18 cellular contexts compared by ENCODE assay signal in the genomic region with DNA sequence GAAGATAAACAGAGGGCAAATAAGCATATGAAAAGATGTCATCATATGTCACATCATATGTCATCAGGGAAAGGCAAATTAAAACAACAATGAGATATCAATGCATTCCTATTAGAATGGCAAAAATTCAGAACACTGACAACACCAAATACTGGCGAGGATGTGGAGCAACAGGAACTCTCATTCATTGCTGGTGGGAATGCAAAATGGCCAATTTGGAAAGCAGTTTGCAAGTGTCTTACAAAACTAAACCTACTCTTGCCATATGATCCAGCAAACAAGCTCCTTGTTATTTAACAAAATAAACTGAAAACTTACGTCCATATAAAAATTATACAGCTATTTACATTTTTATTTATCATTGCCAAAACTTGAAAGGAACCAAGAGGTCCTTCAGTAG. TPM values are rescaled to one million over a fixed set of nuclear protein-coding genes. Genes with fewer than 3 reads are reported as not detected.
DNase-seq lines count a peak whose midpoint lies in the region; ATAC-seq, FAIRE-seq and TF ChIP-seq lines count a peak whose summit lies in the region.
"Had no signal": no experiment of that assay in that cellular context is flagged by ENCODE, and none has a peak within 500 bp of the region (broad histone marks: within the 10 kb centered on the region; RNA-seq: fewer than 3 reads in every experiment).

No MANE protein-coding gene starts in this region.

- H3K4me3 Mint-ChIP-seq in memory B cell, result no peak overlapping the region
- no peak overlapping the region for H3K4me3 Mint-ChIP-seq in CD8-positive, alpha-beta T cell
- H3K4me3 Mint-ChIP-seq: CD4-positive, alpha-beta memory T cell had no signal

- no peaks in the 10 kb centered on the region for H3K9me1 ChIP-seq in K562 (ENCODE audit: control insufficient read depth, insufficient read depth, low read length)

- peaks cover 6% of the 10 kb centered on the region; the same call in 1 of the 2 replicates for H3K36me3 ChIP-seq in ACC112 (ENCODE audit: insufficient read depth, low read length)
- no peaks in the 10 kb centered on the region for H3K36me3 ChIP-seq in K562 (ENCODE audit: control insufficient read depth, insufficient read depth, low read length)
- H3K36me3 ChIP-seq in testis (ENCODE audit: low read depth, missing control alignments), result no peaks in the 10 kb centered on the region
- no peaks in the 10 kb centered on the region for H3K36me3 ChIP-seq in CD8-positive, alpha-beta T cell (ENCODE audit: insufficient read depth, low read length)

- DNase-seq in K562 (ENCODE audit: extremely low read depth in 1 of 4, low spot score in 3 of 4) (no peak), memory B cell (ENCODE audit: low spot score in 2 of 2) (no peak), testis (no peak)
- DNase-seq in CD8-positive, alpha-beta T cell, result no peak
- DNase-seq: 8988T; C1 segment of cervical spinal cord; Caco-2; CD4-positive, alpha-beta memory T cell; DMS153; DND-41; GOT3; HCEC 1CT had no signal

- H3K4me1 Mint-ChIP-seq in memory B cell, result peaks cover 48% of the 10 kb centered on the region
- no peaks in the 10 kb centered on the region for H3K4me1 Mint-ChIP-seq in CD8-positive, alpha-beta T cell (ENCODE audit: low read depth)
- H3K4me1 Mint-ChIP-seq: CD4-positive, alpha-beta memory T cell had no signal

- peaks cover 5% of the 10 kb centered on the region for H3K79me2 ChIP-seq in ACC112 (ENCODE audit: control insufficient read depth, insufficient read depth, low read length, unreplicated experiment)
- no peaks in the 10 kb centered on the region for H3K79me2 ChIP-seq in K562 (ENCODE audit: control insufficient read depth, insufficient read depth, low read length)

- H3K27ac Mint-ChIP-seq in memory B cell, result peak overlapping the region; percentile 16
- no peak overlapping the region for H3K27ac Mint-ChIP-seq in CD8-positive, alpha-beta T cell
- H3K27ac Mint-ChIP-seq: CD4-positive, alpha-beta memory T cell had no signal

- FAIRE-seq in K562 (lab: Jason Lieb, UNC), result no peak
- FAIRE-seq: A549, G401.6, GM12892, H54 had no signal

- H3K27me3 Mint-ChIP-seq in memory B cell, result no peaks in the 10 kb centered on the region
- H3K27me3 Mint-ChIP-seq in CD8-positive, alpha-beta T cell (ENCODE audit: low read depth), result peaks cover 10% of the 10 kb centered on the region

- no peak for ATAC-seq in K562
- no peak for ATAC-seq in memory B cell (ENCODE audit: low read depth)
- ATAC-seq in HG02642 (IDR thresholded peaks at IDR 0.05; ENCODE audit: poor library complexity, unreplicated experiment), result no peak
- ATAC-seq in CD8-positive, alpha-beta T cell, result no peak
- ATAC-seq: A549 had no signal

- H3K27ac ChIP-seq in ACC112 (ENCODE audit: low read depth, low read length), result peak overlapping the region; percentile 94
- no peak overlapping the region for H3K27ac ChIP-seq in K562 (ENCODE audit: extremely low read depth, low read depth, low read length)
- no peak overlapping the region for H3K27ac ChIP-seq in testis
- no peak overlapping the region for H3K27ac ChIP-seq in CD8-positive, alpha-beta T cell (ENCODE audit: low read depth, low read length)
- H3K27ac ChIP-seq: A549 had no signal

- intact Hi-C loops in K562 (cut with micrococcal nuclease), result no loop called here
- intact Hi-C loops in testis (cut with DNase I; ENCODE audit: low total_unique reads), result no loop called here
- intact Hi-C loops in CD8-positive, alpha-beta T cell (cut with DNase I, micrococcal nuclease), result no loop called here

- H3K27me3 ChIP-seq in ACC112 (ENCODE audit: insufficient read depth, low read length), result no peaks in the 10 kb centered on the region
- H3K27me3 ChIP-seq in K562 (ENCODE audit: control insufficient read depth in 2 of 2, insufficient read depth in 2 of 2, low read length in 2 of 2), result peaks cover 8 to 14% of the 10 kb centered on the region in 2 experiments; a peak in 4 of 5 replicates
- no peaks in the 10 kb centered on the region for H3K27me3 ChIP-seq in testis
- H3K27me3 ChIP-seq in CD8-positive, alpha-beta T cell (ENCODE audit: insufficient read depth, low read length), result no peaks in the 10 kb centered on the region

- WGBS in K562 (ENCODE audit: insufficient coverage, low coverage, missing lambda C conversion rate), result 0% methylated on average over 2 of the region's 2 CpGs
- WGBS in testis, 2 donors, result 50 to 72% methylated on average over 2 of the region's 2 CpGs

- no TSS peak for BruUV-seq in K562 (replicated peaks; lab: Mats Ljungman, UMichigan)

- no peaks in the 10 kb centered on the region for H3K36me3 Mint-ChIP-seq in memory B cell
- no peaks in the 10 kb centered on the region for H3K36me3 Mint-ChIP-seq in CD8-positive, alpha-beta T cell
- H3K36me3 Mint-ChIP-seq: CD4-positive, alpha-beta memory T cell had no signal

- TF ChIP-seq CTCF in K562 (IDR thresholded peaks at IDR 0.05 in 2 of 3, conservative IDR thresholded peaks at IDR 0.05 in 1 of 3; ENCODE audit: insufficient read depth in 2 of 3, low read depth in 1 of 3, low read length in 3 of 3) (no peak), testis (IDR thresholded peaks at IDR 0.05) (no peak)
- no peak for TF ChIP-seq CTCF in CD8-positive, alpha-beta T cell (IDR thresholded peaks at IDR 0.05)

- peaks cover 43% of the 10 kb centered on the region for H3K4me1 ChIP-seq in ACC112 (ENCODE audit: control insufficient read depth, insufficient read depth, low read length, unreplicated experiment)
- H3K4me1 ChIP-seq in K562 (replicated peaks in 1 of 2; ENCODE audit: control insufficient read depth in 2 of 2, insufficient read depth in 2 of 2, low read length in 2 of 2), result no peaks in the 10 kb centered on the region; a peak in 1 of 5 replicates
- H3K4me1 ChIP-seq in testis, result peaks cover 11% of the 10 kb centered on the region
- no peaks in the 10 kb centered on the region for H3K4me1 ChIP-seq in CD8-positive, alpha-beta T cell (ENCODE audit: insufficient read depth, low read length)
- H3K4me1 ChIP-seq: Caco-2 had no signal

- H3K4me3 ChIP-seq in ACC112 (ENCODE audit: low read depth, low read length) (no peak overlapping the region), K562 (no peak overlapping the region), testis (no peak overlapping the region)
- no peak overlapping the region for H3K4me3 ChIP-seq in CD8-positive, alpha-beta T cell (ENCODE audit: low read depth, low read length)
- H3K4me3 ChIP-seq: A549 had no signal

- H3K9me3 Mint-ChIP-seq in memory B cell, result no peaks in the 10 kb centered on the region
- no peaks in the 10 kb centered on the region for H3K9me3 Mint-ChIP-seq in CD8-positive, alpha-beta T cell
- H3K9me3 Mint-ChIP-seq: CD4-positive, alpha-beta memory T cell had no signal

- H3K4me2 ChIP-seq in K562 (ENCODE audit: insufficient read depth, low read length), result no peak overlapping the region
- H3K4me2 ChIP-seq: A549 had no signal

- no peak for TF ChIP-seq EP300 in K562 (IDR thresholded peaks at IDR 0.05; ENCODE audit: low read length)

- TF ChIP-seq POLR2A in K562 (conservative IDR thresholded peaks at IDR 0.05), result no peak
- TF ChIP-seq POLR2A in testis (IDR thresholded peaks at IDR 0.05), result no peak

- POLR2A ChIA-PET in K562 (lab: Yijun Ruan, JAX), result interaction anchor here (1.2 kb wide), 1 partner anchor 9 kb away, joined by 3 read pairs; no protein-coding TSS in a partner anchor
- POLR2A ChIA-PET in CD8-positive, alpha-beta T cell (lab: Charles Lee), result no interaction called here

- CTCF ChIA-PET in K562 (lab: Yijun Ruan, JAX; ENCODE audit: low intra/inter-chr PET ratio), result no interaction called here
- CTCF ChIA-PET in CD8-positive, alpha-beta T cell (lab: Charles Lee), result no interaction called here

- no peaks in the 10 kb centered on the region; the same call in 1 of the 2 replicates for H4K20me1 ChIP-seq in K562 (replicated peaks; ENCODE audit: control insufficient read depth, insufficient read depth, low read length)

- no peak for TF ChIP-seq RAD21 in K562 (CRISPR knock-in tag; conservative IDR thresholded peaks at IDR 0.05 in 1 of 2, IDR thresholded peaks at IDR 0.05 in 1 of 2)

- in situ Hi-C loops in K562 (cut with MboI), result no loop called here

- no peak overlapping the region for H3K9ac ChIP-seq in K562 (ENCODE audit: insufficient read depth in 1 of 2, low read depth in 2 of 2, low read length in 2 of 2)

- H3K9me3 ChIP-seq in K562 (replicated peaks; ENCODE audit: control insufficient read depth, insufficient read depth, low read depth, low read length) (no peaks in the 10 kb centered on the region), testis (no peaks in the 10 kb centered on the region)
- H3K9me3 ChIP-seq in CD8-positive, alpha-beta T cell (ENCODE audit: low read length), result no peaks in the 10 kb centered on the region
- H3K9me3 ChIP-seq: A549, Caco-2 had no signal

- H2AFZ ChIP-seq in ACC112 (ENCODE audit: low read length, unreplicated experiment) (no peak overlapping the region), K562 (ENCODE audit: low read depth, low read length) (no peak overlapping the region)

TF ChIP-seq in K562, 482 proteins besides CTCF, POLR2A, EP300 and RAD21 (continues in another document):
- TF ChIP-seq, protein P1, sequence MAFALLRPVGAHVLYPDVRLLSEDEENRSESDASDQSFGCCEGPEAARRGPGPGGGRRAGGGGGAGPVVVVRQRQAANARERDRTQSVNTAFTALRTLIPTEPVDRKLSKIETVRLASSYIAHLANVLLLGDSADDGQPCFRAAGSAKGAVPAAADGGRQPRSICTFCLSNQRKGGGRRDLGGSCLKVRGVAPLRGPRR (CRISPR knock-in tag; IDR thresholded peaks at IDR 0.05), result no peak
- TF ChIP-seq CHD1 (IDR thresholded peaks at IDR 0.05; ENCODE audit: low read length), result no peak

RNA-seq across cellular contexts. Expression of a gene that starts 32.7 kb away (rescaled TPM):
- total RNA-seq in K562 (2011; cell fraction: chromatin; rRNA removed; ENCODE audit: low replicate concordance), result not detected in 2 replicates
- total RNA-seq in K562 (2011; cell fraction: nucleolus; rRNA removed), result not detected in 2 replicates
- total RNA-seq in K562 (2011; cell fraction: nucleoplasm; rRNA removed), result not detected in 2 replicates
- total RNA-seq in K562 (2014; rRNA removed) (not detected in 2 replicates), K562 (2014; rRNA removed; fragmentation: Illumina TruSeq; extraction: Trizol) (not detected in 2 replicates), K562 (2015; rRNA removed; fragmentation: Illumina TruSeq; extraction: Trizol) (not detected in 2 replicates), K562 (2021) (0.22 and 0.31 TPM in 2 replicates), testis (10 to 100 TPM; 22.5 to 38.0 TPM)
- polyA plus RNA-seq in K562 (2011; rRNA removed) (not detected in 2 replicates), K562 (2014; fragmentation: Illumina TruSeq; extraction: Trizol) (not detected in 2 replicates), K562 (2014; fragmentation: Nextera tagmentation; extraction: Ambion mirVana) (not detected), K562 (2014; rRNA removed) (not detected in 2 replicates), testis (ENCODE audit: insufficient read depth, low read depth, low replicate concordance) (9.3 TPM)
- not detected in 2 replicates for polyA plus RNA-seq in K562 (2011; cell fraction: cytosol; rRNA removed)
- polyA plus RNA-seq in K562 (2011; cell fraction: nucleus; rRNA removed), result not detected in 2 replicates
- polyA plus RNA-seq in K562 (2012), result 0.01 TPM in 2 replicates
- not detected in 2 replicates for polyA minus RNA-seq in K562 (2011; rRNA and poly(A)+ RNA removed)
- 0.48 and 6.5 TPM in 2 replicates for polyA minus RNA-seq in K562 (2011; cell fraction: cytosol; rRNA and poly(A)+ RNA removed)
- polyA minus RNA-seq in K562 (2011; cell fraction: nucleus; rRNA and poly(A)+ RNA removed), result 0.11 TPM in 1 of 2 replicates, not detected in the other
- under 1 TPM; 0.30 to 0.78 TPM for total RNA-seq in CD8-positive, alpha-beta T cell

Comparison
In these comparisons a context has a peak if more than half of its experiments do, and no peak if none do; other contexts are left out.
1. RNA of a gene that starts 32.7 kb away (total RNA-seq): 22.5 to 38.0 TPM in testis; 0.30 to 0.78 TPM in CD8-positive, alpha-beta T cell and 0.22 to 0.31 TPM in K562; every median in the first group is over 10 times any median in the second.